19 cellular contexts compared by ENCODE assay signal in the genomic region with DNA sequence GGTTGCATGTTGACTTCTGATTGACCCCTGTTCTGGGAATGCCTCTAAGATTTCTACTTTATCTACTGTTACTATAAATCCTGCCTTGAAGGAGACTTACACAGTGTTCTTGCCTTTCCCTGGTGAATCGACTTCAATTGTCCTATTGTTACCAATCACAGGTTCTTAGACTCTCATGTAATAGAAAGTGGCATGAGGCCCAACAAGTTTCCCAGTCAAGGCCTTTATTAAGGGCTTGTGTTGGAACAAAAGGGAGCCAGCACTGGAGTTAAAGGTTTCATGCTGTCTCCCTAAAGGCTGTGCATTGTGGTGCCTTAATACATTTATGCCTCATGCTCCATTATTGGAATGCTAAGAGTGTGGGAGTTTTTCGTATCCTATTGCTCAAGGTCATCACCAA. TPM values are rescaled to one million over a fixed set of nuclear protein-coding genes. Genes with fewer than 3 reads are reported as not detected.
DNase-seq lines count a peak whose midpoint lies in the region; TF ChIP-seq lines count a peak whose summit lies in the region.
"Had no signal": no experiment of that assay in that cellular context is flagged by ENCODE, and none has a peak within 500 bp of the region (broad histone marks: within the 10 kb centered on the region; RNA-seq: fewer than 3 reads in every experiment).

No MANE protein-coding gene starts in this region.

- no peak overlapping the region for H3K27ac Mint-ChIP-seq in endodermal cell
- H3K27ac Mint-ChIP-seq in nephron, result peak overlapping the region; percentile 21 to 31 (median 24)
- H3K27ac Mint-ChIP-seq in activated CD4-positive, alpha-beta T cell treated with anti-CD3 and anti-CD28 coated beads, Interleukin-2, amount 10 ng/mL, durations not matched to agents 24 days and 14 days, result no peak overlapping the region
- H3K27ac Mint-ChIP-seq in activated CD4-positive, alpha-beta T cell treated with anti-CD3 and anti-CD28 coated beads, Interleukin-2, amount 10 ng/mL, durations not matched to agents 7 days and 5 days, result no peak overlapping the region
- H3K27ac Mint-ChIP-seq: CD4-positive, alpha-beta memory T cell had no signal

- H3K27me3 Mint-ChIP-seq in endodermal cell (ENCODE audit: insufficient read depth) (peaks cover 13% of the 10 kb centered on the region), nephron (ENCODE audit: low read depth) (no peaks in the 10 kb centered on the region)
- peaks cover 3% of the 10 kb centered on the region for H3K27me3 Mint-ChIP-seq in activated CD4-positive, alpha-beta T cell treated with anti-CD3 and anti-CD28 coated beads, Interleukin-2, amount 10 ng/mL, durations not matched to agents 24 days and 14 days
- H3K27me3 Mint-ChIP-seq in activated CD4-positive, alpha-beta T cell treated with anti-CD3 and anti-CD28 coated beads, Interleukin-2, amount 10 ng/mL, durations not matched to agents 7 days and 5 days, result peaks cover 3% of the 10 kb centered on the region

- POLR2A ChIA-PET in activated CD4-positive, alpha-beta T cell treated with anti-CD3 and anti-CD28 coated beads, Interleukin-2, amount 10 ng/mL, durations not matched to agents 7 days and 5 days (lab: Charles Lee), result no interaction called here
- POLR2A ChIA-PET in HEK293T (lab: Yijun Ruan, JAX), result no interaction called here

- peaks cover 11% of the 10 kb centered on the region for H3K4me1 ChIP-seq in endodermal cell (ENCODE audit: control insufficient read depth, insufficient read depth, low read length)
- H3K4me1 ChIP-seq: Caco-2 had no signal

- peak; percentile 32 for DNase-seq in OCI-M1 (lab: John Stamatoyannopoulos, UW)
- DNase-seq in endodermal cell, result no peak
- DNase-seq in activated CD4-positive, alpha-beta T cell treated with anti-CD3 and anti-CD28 coated beads, Interleukin-2, amount 10 ng/mL, durations not matched to agents 24 days and 14 days, result no peak
- no peak for DNase-seq in activated CD4-positive, alpha-beta T cell treated with anti-CD3 and anti-CD28 coated beads, Interleukin-2, amount 10 ng/mL, durations not matched to agents 7 days and 5 days
- no peak for DNase-seq in HEK293T (ENCODE audit: extremely low spot score)
- DNase-seq in D341Med (ENCODE audit: low spot score), result no peak
- DNase-seq: C1 segment of cervical spinal cord; Caco-2; CD4-positive, alpha-beta memory T cell; DMS 273 treated with DMSO at 0.1 percent for 48 hours; DMS79; EL; GDM1; GOT3; HCEC 1CT had no signal

- H3K36me3 ChIP-seq in endodermal cell (ENCODE audit: control insufficient read depth, insufficient read depth, low read length), result no peaks in the 10 kb centered on the region

- peaks cover 13% of the 10 kb centered on the region for H3K27me3 ChIP-seq in endodermal cell (ENCODE audit: control insufficient read depth, insufficient read depth, low read length, poor library complexity, severe bottlenecking)

- 83 to 96% methylated on average over 2 of the region's 2 CpGs for WGBS in endodermal cell (ENCODE audit: insufficient coverage in 1 of 2, insufficient read length in 1 of 2), 2 experiments

- no peaks in the 10 kb centered on the region for H3K36me3 Mint-ChIP-seq in endodermal cell (ENCODE audit: low read depth)
- H3K36me3 Mint-ChIP-seq in nephron (ENCODE audit: low read depth), result no peaks in the 10 kb centered on the region
- H3K36me3 Mint-ChIP-seq in activated CD4-positive, alpha-beta T cell treated with anti-CD3 and anti-CD28 coated beads, Interleukin-2, amount 10 ng/mL, durations not matched to agents 24 days and 14 days (ENCODE audit: low read depth), result no peaks in the 10 kb centered on the region
- no peaks in the 10 kb centered on the region for H3K36me3 Mint-ChIP-seq in activated CD4-positive, alpha-beta T cell treated with anti-CD3 and anti-CD28 coated beads, Interleukin-2, amount 10 ng/mL, durations not matched to agents 7 days and 5 days (ENCODE audit: low read depth)
- H3K36me3 Mint-ChIP-seq: CD4-positive, alpha-beta memory T cell had no signal

- H3K27ac ChIP-seq in endodermal cell (ENCODE audit: low read depth, low read length), result peak overlapping the region; percentile 36

- TF ChIP-seq CTCF in endodermal cell (conservative IDR thresholded peaks at IDR 0.05) (no peak), nephron (IDR thresholded peaks at IDR 0.05; ENCODE audit: unreplicated experiment in 3 of 3) (no peak)

- H3K9me3 Mint-ChIP-seq in endodermal cell (peaks cover 9% of the 10 kb centered on the region), nephron (no peaks in the 10 kb centered on the region)
- H3K9me3 Mint-ChIP-seq in activated CD4-positive, alpha-beta T cell treated with anti-CD3 and anti-CD28 coated beads, Interleukin-2, amount 10 ng/mL, durations not matched to agents 24 days and 14 days, result no peaks in the 10 kb centered on the region
- H3K9me3 Mint-ChIP-seq in activated CD4-positive, alpha-beta T cell treated with anti-CD3 and anti-CD28 coated beads, Interleukin-2, amount 10 ng/mL, durations not matched to agents 7 days and 5 days, result no peaks in the 10 kb centered on the region

- H3K4me3 Mint-ChIP-seq in endodermal cell (no peak overlapping the region), nephron (no peak overlapping the region)
- H3K4me3 Mint-ChIP-seq in activated CD4-positive, alpha-beta T cell treated with anti-CD3 and anti-CD28 coated beads, Interleukin-2, amount 10 ng/mL, durations not matched to agents 24 days and 14 days, result no peak overlapping the region
- H3K4me3 Mint-ChIP-seq in activated CD4-positive, alpha-beta T cell treated with anti-CD3 and anti-CD28 coated beads, Interleukin-2, amount 10 ng/mL, durations not matched to agents 7 days and 5 days, result no peak overlapping the region
- H3K4me3 Mint-ChIP-seq: CD4-positive, alpha-beta memory T cell had no signal

- H3K4me1 Mint-ChIP-seq in endodermal cell (peaks cover 26% of the 10 kb centered on the region), nephron (peaks cover 5% of the 10 kb centered on the region)
- H3K4me1 Mint-ChIP-seq in activated CD4-positive, alpha-beta T cell treated with anti-CD3 and anti-CD28 coated beads, Interleukin-2, amount 10 ng/mL, durations not matched to agents 24 days and 14 days, result no peaks in the 10 kb centered on the region
- no peaks in the 10 kb centered on the region for H3K4me1 Mint-ChIP-seq in activated CD4-positive, alpha-beta T cell treated with anti-CD3 and anti-CD28 coated beads, Interleukin-2, amount 10 ng/mL, durations not matched to agents 7 days and 5 days

- intact Hi-C loops in activated CD4-positive, alpha-beta T cell treated with anti-CD3 and anti-CD28 coated beads, Interleukin-2, amount 10 ng/mL, durations not matched to agents 24 days and 14 days (cut with micrococcal nuclease), result no loop called here

- peaks cover 19% of the 10 kb centered on the region for H3K9me3 ChIP-seq in endodermal cell (ENCODE audit: control insufficient read depth, low read length)
- H3K9me3 ChIP-seq: Caco-2 had no signal

- CTCF ChIA-PET in activated CD4-positive, alpha-beta T cell treated with anti-CD3 and anti-CD28 coated beads, Interleukin-2, amount 10 ng/mL, durations not matched to agents 7 days and 5 days (lab: Charles Lee), result no interaction called here
- CTCF ChIA-PET in HEK293T (lab: Yijun Ruan, JAX), result no interaction called here

- no peak overlapping the region for H3K4me3 ChIP-seq in endodermal cell (ENCODE audit: low read length)

- H3K9ac ChIP-seq in endodermal cell (ENCODE audit: extremely low read depth, low read length, poor library complexity, severe bottlenecking), result no peak overlapping the region

TF ChIP-seq in HEK293T, 16 proteins besides CTCF, POLR2A, EP300 and RAD21:
- TF ChIP-seq BHLHE40 (IDR thresholded peaks at IDR 0.05; ENCODE audit: borderline replicate concordance), result no peak
- no peak for TF ChIP-seq LEF1 (IDR thresholded peaks at IDR 0.05; ENCODE audit: borderline replicate concordance)
- no peak for TF ChIP-seq ZNF384 (IDR thresholded peaks at IDR 0.05)
- TF ChIP-seq HDGF (IDR thresholded peaks at IDR 0.05; ENCODE audit: borderline replicate concordance), result no peak
- no peak for TF ChIP-seq FOXM1 (IDR thresholded peaks at IDR 0.05; ENCODE audit: borderline replicate concordance)
- TF ChIP-seq ELF4 (IDR thresholded peaks at IDR 0.05), result no peak
- no peak for TF ChIP-seq FOXK2 (IDR thresholded peaks at IDR 0.05)
- TF ChIP-seq SUZ12 (IDR thresholded peaks at IDR 0.05), result no peak
- TF ChIP-seq CTBP1 (IDR thresholded peaks at IDR 0.05; ENCODE audit: borderline replicate concordance), result no peak
- TF ChIP-seq ARNT (IDR thresholded peaks at IDR 0.05), result no peak
- no peak for TF ChIP-seq TARDBP (IDR thresholded peaks at IDR 0.05)
- no peak for TF ChIP-seq PKNOX1 (IDR thresholded peaks at IDR 0.05)
- no peak for TF ChIP-seq NFRKB (IDR thresholded peaks at IDR 0.05)
- TF ChIP-seq L3MBTL2 (conservative IDR thresholded peaks at IDR 0.05), result no peak
- no peak for TF ChIP-seq FOXA1 (IDR thresholded peaks at IDR 0.05)
- no peak for TF ChIP-seq SP1 (IDR thresholded peaks at IDR 0.05)

RNA-seq across cellular contexts. Expression of gene MS4A2, which starts 23.3 kb away (rescaled TPM):
- not detected for total RNA-seq in endodermal cell
- not detected for polyA plus RNA-seq in endodermal cell (2013, experiment 1 of 2)
- not detected for polyA plus RNA-seq in endodermal cell (2013, experiment 2 of 2)
- not detected in 2 replicates for total RNA-seq in activated CD4-positive, alpha-beta T cell treated with anti-CD3 and anti-CD28 coated beads, Interleukin-2, amount 10 ng/mL, durations not matched to agents 24 days and 14 days
- not detected for total RNA-seq in activated CD4-positive, alpha-beta T cell treated with anti-CD3 and anti-CD28 coated beads, Interleukin-2, amount 10 ng/mL, durations not matched to agents 7 days and 5 days
- total RNA-seq: A172; A673; Caco-2; CD4-positive, alpha-beta memory T cell had no signal
- polyA plus RNA-seq: BJ; CD4-positive, alpha-beta memory T cell had no signal

RNA-seq across cellular contexts. Expression of gene MS4A3, which starts 55.3 kb away (rescaled TPM):
- total RNA-seq in endodermal cell, result not detected
- polyA plus RNA-seq in endodermal cell (2013, experiment 1 of 2), result not detected
- not detected for polyA plus RNA-seq in endodermal cell (2013, experiment 2 of 2)
- total RNA-seq in activated CD4-positive, alpha-beta T cell treated with anti-CD3 and anti-CD28 coated beads, Interleukin-2, amount 10 ng/mL, durations not matched to agents 24 days and 14 days, result not detected in 2 replicates
- not detected for total RNA-seq in activated CD4-positive, alpha-beta T cell treated with anti-CD3 and anti-CD28 coated beads, Interleukin-2, amount 10 ng/mL, durations not matched to agents 7 days and 5 days
- total RNA-seq: A172; A673; Caco-2; CD4-positive, alpha-beta memory T cell had no signal
- polyA plus RNA-seq: BJ had no signal

Comparison
In these comparisons a context has a peak if more than half of its experiments do, and no peak if none do; other contexts are left out.
1. H3K27ac Mint-ChIP-seq: peak in nephron (3 of 3); none in endodermal cell (single experiment), activated CD4-positive, alpha-beta T cell treated with anti-CD3 and anti-CD28 coated beads, Interleukin-2, amount 10 ng/mL, durations not matched to agents 24 days and 14 days (single experiment) and activated CD4-positive, alpha-beta T cell treated with anti-CD3 and anti-CD28 coated beads, Interleukin-2, amount 10 ng/mL, durations not matched to agents 7 days and 5 days (single experiment).